In genomic region chr3:42056840-42057239, GRCh38 we compare ENCODE assay signal across 2 cellular contexts.
TF ChIP-seq lines count a peak whose summit lies in the region.

No MANE protein-coding gene starts in this region.

TF ChIP-seq in IMR-90, 13 proteins besides CTCF, POLR2A, EP300 and RAD21:
- TF ChIP-seq MXI1 (IDR thresholded peaks at IDR 0.05; ENCODE audit: borderline replicate concordance, low read depth, low read length) (no peak), NFE2L2 (IDR thresholded peaks at IDR 0.05; ENCODE audit: low read depth, low read length) (no peak), FOS (IDR thresholded peaks at IDR 0.05; ENCODE audit: low read depth, low read length) (no peak), SMC3 (IDR thresholded peaks at IDR 0.05; ENCODE audit: low read depth, low read length) (no peak), CEBPB (IDR thresholded peaks at IDR 0.05; ENCODE audit: low read depth, low read length) (no peak), MAFK (IDR thresholded peaks at IDR 0.05; ENCODE audit: low read depth, low read length) (no peak), BHLHE40 (IDR thresholded peaks at IDR 0.05; ENCODE audit: low read depth, low read length) (no peak), RFX5 (IDR thresholded peaks at IDR 0.05; ENCODE audit: low read depth, low read length) (no peak), RCOR1 (IDR thresholded peaks at IDR 0.05; ENCODE audit: insufficient replicate concordance, low read length) (no peak), MAZ (IDR thresholded peaks at IDR 0.05; ENCODE audit: borderline replicate concordance, low read depth, low read length) (no peak), CHD1 (IDR thresholded peaks at IDR 0.05; ENCODE audit: low read depth, low read length) (no peak)
- TF ChIP-seq, protein P1, sequence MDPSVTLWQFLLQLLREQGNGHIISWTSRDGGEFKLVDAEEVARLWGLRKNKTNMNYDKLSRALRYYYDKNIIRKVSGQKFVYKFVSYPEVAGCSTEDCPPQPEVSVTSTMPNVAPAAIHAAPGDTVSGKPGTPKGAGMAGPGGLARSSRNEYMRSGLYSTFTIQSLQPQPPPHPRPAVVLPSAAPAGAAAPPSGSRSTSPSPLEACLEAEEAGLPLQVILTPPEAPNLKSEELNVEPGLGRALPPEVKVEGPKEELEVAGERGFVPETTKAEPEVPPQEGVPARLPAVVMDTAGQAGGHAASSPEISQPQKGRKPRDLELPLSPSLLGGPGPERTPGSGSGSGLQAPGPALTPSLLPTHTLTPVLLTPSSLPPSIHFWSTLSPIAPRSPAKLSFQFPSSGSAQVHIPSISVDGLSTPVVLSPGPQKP (IDR thresholded peaks at IDR 0.05; ENCODE audit: borderline replicate concordance, low read depth, low read length) = no peak
- TF ChIP-seq, protein P2, sequence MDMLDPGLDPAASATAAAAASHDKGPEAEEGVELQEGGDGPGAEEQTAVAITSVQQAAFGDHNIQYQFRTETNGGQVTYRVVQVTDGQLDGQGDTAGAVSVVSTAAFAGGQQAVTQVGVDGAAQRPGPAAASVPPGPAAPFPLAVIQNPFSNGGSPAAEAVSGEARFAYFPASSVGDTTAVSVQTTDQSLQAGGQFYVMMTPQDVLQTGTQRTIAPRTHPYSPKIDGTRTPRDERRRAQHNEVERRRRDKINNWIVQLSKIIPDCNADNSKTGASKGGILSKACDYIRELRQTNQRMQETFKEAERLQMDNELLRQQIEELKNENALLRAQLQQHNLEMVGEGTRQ (IDR thresholded peaks at IDR 0.05; ENCODE audit: low read depth, low read length) = no peak

TF ChIP-seq in HepG2, 621 proteins besides CTCF, POLR2A, EP300 and RAD21:
- no peak for TF ChIP-seq ZSCAN25 (CRISPR knock-in tag; IDR thresholded peaks at IDR 0.05)
- TF ChIP-seq, protein P3, sequence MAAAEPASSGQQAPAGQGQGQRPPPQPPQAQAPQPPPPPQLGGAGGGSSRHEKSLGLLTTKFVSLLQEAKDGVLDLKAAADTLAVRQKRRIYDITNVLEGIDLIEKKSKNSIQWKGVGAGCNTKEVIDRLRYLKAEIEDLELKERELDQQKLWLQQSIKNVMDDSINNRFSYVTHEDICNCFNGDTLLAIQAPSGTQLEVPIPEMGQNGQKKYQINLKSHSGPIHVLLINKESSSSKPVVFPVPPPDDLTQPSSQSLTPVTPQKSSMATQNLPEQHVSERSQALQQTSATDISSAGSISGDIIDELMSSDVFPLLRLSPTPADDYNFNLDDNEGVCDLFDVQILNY (CRISPR knock-in tag; conservative IDR thresholded peaks at IDR 0.05) = no peak
- no peak for TF ChIP-seq NFIB (CRISPR knock-in tag; IDR thresholded peaks at IDR 0.05; ENCODE audit: borderline replicate concordance)
- no peak for TF ChIP-seq ATF1 (CRISPR knock-in tag; IDR thresholded peaks at IDR 0.05)
- TF ChIP-seq ZMYM4 (CRISPR knock-in tag; IDR thresholded peaks at IDR 0.05) = no peak
TF ChIP-seq in HepG2: peak in this region for 0.
